ENCODE assay signal across 41 cellular contexts in the genomic region with DNA sequence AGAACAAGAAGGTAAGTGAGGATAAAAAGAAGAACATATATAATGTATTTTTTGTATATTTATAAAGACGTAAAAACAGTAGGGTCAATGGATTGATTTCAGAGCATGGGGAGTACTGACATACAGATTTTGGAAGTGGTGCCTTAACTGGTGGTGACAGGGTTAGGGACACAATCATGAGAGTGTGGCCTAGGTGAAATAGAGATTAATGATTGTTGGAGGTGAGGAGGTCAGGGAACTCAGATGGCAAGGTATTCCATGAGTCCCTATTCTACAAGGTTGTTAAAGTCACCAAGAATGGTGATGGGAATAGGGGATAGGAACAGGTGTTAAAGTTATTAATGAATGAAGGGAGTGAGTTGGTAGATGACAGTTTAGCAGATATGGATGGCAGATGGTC.
"Had no signal": no experiment of that assay in that cellular context is flagged by ENCODE, and none has a peak within 500 bp of the region (broad histone marks: within the 10 kb centered on the region; RNA-seq: fewer than 3 reads in every experiment).

No MANE protein-coding gene starts in this region.

- H3K27ac Mint-ChIP-seq: activated naive CD4-positive, alpha-beta T cell treated with anti-CD3 and anti-CD28 coated beads for 36 hours; activated naive CD4-positive, alpha-beta T cell treated with anti-CD3 and anti-CD28 coated beads, Interleukin-2, amount 10 ng/mL, durations not matched to agents 7 days and 5 days; activated naive CD4-positive, alpha-beta T cell treated with anti-CD3 and anti-CD28 coated beads, Interleukin-2, amount 50 U/mL, for 24 hours; activated naive CD4-positive, alpha-beta T cell treated with anti-CD3 and anti-CD28 coated beads, Interleukin-2, amount 50 U/mL, for 72 hours; activated naive CD8-positive, alpha-beta T cell; activated naive CD8-positive, alpha-beta T cell treated with anti-CD3 and anti-CD28 coated beads for 36 hours; activated naive CD8-positive, alpha-beta T cell treated with anti-CD3 and anti-CD28 coated beads, Interleukin-2, amount 10 ng/mL, durations not matched to agents 7 days and 5 days; activated naive CD8-positive, alpha-beta T cell treated with anti-CD3 and anti-CD28 coated beads, Interleukin-2, amount 50 U/mL, for 24 hours; activated T-cell treated with anti-CD3 and anti-CD28 coated beads, Interleukin-2, amount 50 U/mL, for 24 hours; activated T-cell treated with anti-CD3 and anti-CD28 coated beads, Interleukin-2, amount 50 U/mL, for 72 hours; activated T-helper 1 cell treated with anti-CD3 and anti-CD28 coated beads, Interleukin-12 subunit alpha, Interleukin-12 subunit beta, Interleukin-2, Interleukin-4 antibody, amounts not matched to agents 30 ng/mL and 10 ng/mL and 1 ng/mL, durations not matched to agents 14 hours and 24 hours and 36 hours; activated T-helper 17 cell treated with anti-CD3 and anti-CD28 coated beads, Interleukin-2, amount 50 U/mL, for 72 hours; activated T-helper 2 cell treated with anti-CD3 and anti-CD28 coated beads, Interferon-gamma antibody, Interleukin-2, Interleukin-4, amounts not matched to agents 10 μg/mL and 5 μg/mL and 100 μg/mL, durations not matched to agents 14 hours and 24 hours and 36 hours; brain had no signal

- DNase-seq: activated effector memory CD4-positive, alpha-beta T cell treated with anti-CD3 and anti-CD28 coated beads, Interleukin-2, amount 50 U/mL, for 16 hours; activated effector memory CD4-positive, alpha-beta T cell treated with Interleukin-2 at 50 U/mL for 16 hours; activated gamma-delta T cell; activated gamma-delta T cell treated with Interleukin-2 at 50 U/mL for 16 hours; activated naive CD4-positive, alpha-beta T cell; activated naive CD4-positive, alpha-beta T cell treated with anti-CD3 and anti-CD28 coated beads for 36 hours; activated naive CD4-positive, alpha-beta T cell treated with anti-CD3 and anti-CD28 coated beads, Interleukin-2, amount 10 ng/mL, durations not matched to agents 7 days and 5 days; activated naive CD4-positive, alpha-beta T cell treated with anti-CD3 and anti-CD28 coated beads, Interleukin-2, amount 50 U/mL, for 16 hours; activated naive CD4-positive, alpha-beta T cell treated with Interleukin-2 at 50 U/mL for 16 hours; activated naive CD8-positive, alpha-beta T cell treated with anti-CD3 and anti-CD28 coated beads for 36 hours; activated naive CD8-positive, alpha-beta T cell treated with anti-CD3 and anti-CD28 coated beads, Interleukin-2, amount 10 ng/mL, durations not matched to agents 7 days and 5 days; activated naive CD8-positive, alpha-beta T cell treated with anti-CD3 and anti-CD28 coated beads, Interleukin-2, amount 50 U/mL, for 24 hours; activated T-cell treated with anti-CD3 and anti-CD28 coated beads for 4 hours; activated T-cell treated with anti-CD3 and anti-CD28 coated beads, Interleukin-2, amount 50 U/mL, for 1 hour; activated T-cell treated with anti-CD3 and anti-CD28 coated beads, Interleukin-2, amount 50 U/mL, for 24 hours; activated T-cell treated with anti-CD3 and anti-CD28 coated beads, Interleukin-2, amount 50 U/mL, for 4 hours; activated T-cell treated with anti-CD3 and anti-CD28 coated beads, Interleukin-2, amount 50 U/mL, for 48 hours; activated T-cell treated with anti-CD3 and anti-CD28 coated beads, Interleukin-2, amount 50 U/mL, for 72 hours; adrenal gland; amniotic stem cell; amygdala; anterior cingulate cortex; aorta; body of pancreas; brain microvascular endothelial cell; caudate nucleus; central memory CD4-positive, alpha-beta T cell; cerebellar nuclear complex had no signal

- H3K4me3 ChIP-seq: adrenal gland, ascending aorta, body of pancreas, breast epithelium, cardiac muscle cell had no signal

- H3K4me3 Mint-ChIP-seq: activated naive CD4-positive, alpha-beta T cell treated with anti-CD3 and anti-CD28 coated beads for 36 hours; activated naive CD4-positive, alpha-beta T cell treated with anti-CD3 and anti-CD28 coated beads, Interleukin-2, amount 10 ng/mL, durations not matched to agents 7 days and 5 days; activated naive CD4-positive, alpha-beta T cell treated with anti-CD3 and anti-CD28 coated beads, Interleukin-2, amount 50 U/mL, for 24 hours; activated naive CD8-positive, alpha-beta T cell; activated naive CD8-positive, alpha-beta T cell treated with anti-CD3 and anti-CD28 coated beads for 36 hours; activated naive CD8-positive, alpha-beta T cell treated with anti-CD3 and anti-CD28 coated beads, Interleukin-2, amount 10 ng/mL, durations not matched to agents 7 days and 5 days; activated naive CD8-positive, alpha-beta T cell treated with anti-CD3 and anti-CD28 coated beads, Interleukin-2, amount 50 U/mL, for 24 hours; activated T-cell treated with anti-CD3 and anti-CD28 coated beads, Interleukin-2, amount 50 U/mL, for 24 hours; activated T-cell treated with anti-CD3 and anti-CD28 coated beads, Interleukin-2, amount 50 U/mL, for 4 hours; activated T-cell treated with anti-CD3 and anti-CD28 coated beads, Interleukin-2, amount 50 U/mL, for 72 hours; activated T-helper 1 cell treated with anti-CD3 and anti-CD28 coated beads, Interleukin-12 subunit alpha, Interleukin-12 subunit beta, Interleukin-2, Interleukin-4 antibody, amounts not matched to agents 30 ng/mL and 10 ng/mL and 1 ng/mL, durations not matched to agents 14 hours and 24 hours and 36 hours; activated T-helper 17 cell treated with anti-CD3 and anti-CD28 coated beads, Interleukin-2, amount 50 U/mL, for 72 hours; brain; central memory CD8-positive, alpha-beta T cell had no signal

- ATAC-seq: activated naive CD4-positive, alpha-beta T cell treated with anti-CD3 and anti-CD28 coated beads, Interleukin-2, amount 50 U/mL, for 72 hours; activated naive CD8-positive, alpha-beta T cell treated with anti-CD3 and anti-CD28 coated beads, Interleukin-2, amount 50 U/mL, for 24 hours; activated T-cell treated with anti-CD3 and anti-CD28 coated beads, Interleukin-2, amount 50 U/mL, for 4 hours; activated T-cell treated with anti-CD3 and anti-CD28 coated beads, Interleukin-2, amount 50 U/mL, for 72 hours; activated T-helper 17 cell treated with anti-CD3 and anti-CD28 coated beads, Interleukin-2, amount 50 U/mL, for 72 hours; body of pancreas had no signal

- H3K27me3 Mint-ChIP-seq: activated naive CD4-positive, alpha-beta T cell treated with anti-CD3 and anti-CD28 coated beads, Interleukin-2, amount 10 ng/mL, durations not matched to agents 7 days and 5 days; activated naive CD4-positive, alpha-beta T cell treated with anti-CD3 and anti-CD28 coated beads, Interleukin-2, amount 50 U/mL, for 24 hours; activated naive CD8-positive, alpha-beta T cell; activated naive CD8-positive, alpha-beta T cell treated with anti-CD3 and anti-CD28 coated beads for 36 hours; activated naive CD8-positive, alpha-beta T cell treated with anti-CD3 and anti-CD28 coated beads, Interleukin-2, amount 10 ng/mL, durations not matched to agents 7 days and 5 days; activated naive CD8-positive, alpha-beta T cell treated with anti-CD3 and anti-CD28 coated beads, Interleukin-2, amount 50 U/mL, for 24 hours; activated T-cell treated with anti-CD3 and anti-CD28 coated beads, Interleukin-2, amount 50 U/mL, for 24 hours; activated T-helper 17 cell treated with anti-CD3 and anti-CD28 coated beads, Interleukin-2, amount 50 U/mL, for 72 hours; central memory CD8-positive, alpha-beta T cell had no signal

- FAIRE-seq: astrocyte, bronchial epithelial cell had no signal

- H3K9me3 ChIP-seq: adrenal gland, ascending aorta, body of pancreas, breast epithelium had no signal

- H3K27ac ChIP-seq: adrenal gland, ascending aorta, body of pancreas, brain microvascular endothelial cell, breast epithelium, cardiac muscle cell had no signal

- H3K27me3 ChIP-seq: adrenal gland, ascending aorta, body of pancreas, brain microvascular endothelial cell, breast epithelium, cardiac muscle cell had no signal

- H3K9me3 Mint-ChIP-seq: activated naive CD4-positive, alpha-beta T cell treated with anti-CD3 and anti-CD28 coated beads for 36 hours; activated naive CD4-positive, alpha-beta T cell treated with anti-CD3 and anti-CD28 coated beads, Interleukin-2, amount 50 U/mL, for 24 hours; activated naive CD4-positive, alpha-beta T cell treated with anti-CD3 and anti-CD28 coated beads, Interleukin-2, amount 50 U/mL, for 72 hours; activated naive CD8-positive, alpha-beta T cell treated with anti-CD3 and anti-CD28 coated beads for 36 hours; activated naive CD8-positive, alpha-beta T cell treated with anti-CD3 and anti-CD28 coated beads, Interleukin-2, amount 10 ng/mL, durations not matched to agents 7 days and 5 days; activated T-cell treated with anti-CD3 and anti-CD28 coated beads, Interleukin-2, amount 50 U/mL, for 24 hours; activated T-cell treated with anti-CD3 and anti-CD28 coated beads, Interleukin-2, amount 50 U/mL, for 4 hours; activated T-helper 1 cell treated with anti-CD3 and anti-CD28 coated beads, Interleukin-12 subunit alpha, Interleukin-12 subunit beta, Interleukin-2, Interleukin-4 antibody, amounts not matched to agents 30 ng/mL and 10 ng/mL and 1 ng/mL, durations not matched to agents 14 hours and 24 hours and 36 hours; activated T-helper 17 cell treated with anti-CD3 and anti-CD28 coated beads, Interleukin-2, amount 50 U/mL, for 72 hours; activated T-helper 2 cell treated with anti-CD3 and anti-CD28 coated beads, Interferon-gamma antibody, Interleukin-2, Interleukin-4, amounts not matched to agents 10 μg/mL and 5 μg/mL and 100 μg/mL, durations not matched to agents 14 hours and 24 hours and 36 hours; central memory CD8-positive, alpha-beta T cell had no signal

- H3K36me3 ChIP-seq: adrenal gland, ascending aorta, brain microvascular endothelial cell, breast epithelium, cardiac muscle cell had no signal

- H3K4me1 ChIP-seq: breast epithelium had no signal

- H3K36me3 Mint-ChIP-seq: activated naive CD4-positive, alpha-beta T cell treated with anti-CD3 and anti-CD28 coated beads, Interleukin-2, amount 10 ng/mL, durations not matched to agents 7 days and 5 days; brain had no signal

- H3K4me1 Mint-ChIP-seq: activated naive CD4-positive, alpha-beta T cell treated with anti-CD3 and anti-CD28 coated beads, Interleukin-2, amount 10 ng/mL, durations not matched to agents 7 days and 5 days; activated naive CD8-positive, alpha-beta T cell treated with anti-CD3 and anti-CD28 coated beads, Interleukin-2, amount 10 ng/mL, durations not matched to agents 7 days and 5 days; activated naive CD8-positive, alpha-beta T cell treated with anti-CD3 and anti-CD28 coated beads, Interleukin-2, amount 50 U/mL, for 24 hours; activated T-helper 17 cell treated with anti-CD3 and anti-CD28 coated beads, Interleukin-2, amount 50 U/mL, for 72 hours had no signal
